ENCODE assay signal across 8 cellular contexts in the genomic region with DNA sequence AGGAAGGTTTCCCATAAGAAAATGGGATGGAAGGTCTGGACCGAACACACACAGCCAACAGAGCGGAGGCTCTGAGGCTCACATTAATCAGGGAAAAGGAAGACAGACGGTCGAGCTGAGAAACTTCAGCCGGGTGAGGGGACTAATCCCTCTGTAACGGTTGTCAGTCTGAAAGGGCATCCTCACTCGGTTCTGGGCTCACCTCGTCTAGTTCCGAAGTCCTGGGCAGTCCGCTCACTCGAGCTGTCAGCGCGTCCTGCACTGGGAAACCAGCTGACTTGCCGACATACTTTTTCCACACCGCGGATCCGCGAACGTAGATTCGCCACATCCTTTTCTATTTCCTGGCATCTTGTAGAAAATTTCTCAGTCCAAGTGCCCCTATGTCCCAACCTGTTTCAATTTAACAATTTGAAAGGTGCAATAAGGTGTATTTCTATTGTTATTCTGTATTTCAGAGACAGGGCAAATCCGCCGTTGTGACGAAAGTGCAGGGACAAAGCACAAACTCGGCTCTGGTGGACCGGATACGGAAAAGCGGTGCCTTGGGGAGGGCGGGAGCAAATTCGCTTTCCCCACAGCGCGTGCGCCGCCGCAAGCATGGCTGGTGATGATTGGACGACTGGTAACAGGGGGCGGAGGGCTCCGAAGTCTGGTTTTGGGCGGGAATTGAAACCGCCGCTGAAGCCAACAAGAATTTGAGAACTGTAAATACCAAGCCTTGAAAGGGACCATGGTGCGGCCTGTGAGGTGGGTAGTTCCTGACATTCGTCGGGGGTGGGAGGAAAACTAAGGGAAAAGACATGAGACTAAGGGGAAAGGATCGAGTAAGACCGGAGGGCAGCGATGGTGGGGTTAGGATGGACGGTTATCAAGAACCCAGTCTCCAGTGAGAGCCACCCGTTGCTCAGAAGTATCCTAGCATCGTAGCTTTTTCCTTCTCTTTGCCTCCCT. TPM values are rescaled to one million over a fixed set of nuclear protein-coding genes. Genes with fewer than 3 reads are reported as not detected.
A peak's percentile ranks its signal among the peaks of the same experiment; 100 is the strongest.
DNase-seq lines count a peak whose midpoint lies in the region; ATAC-seq and TF ChIP-seq lines count a peak whose summit lies in the region.

A gene with protein sequence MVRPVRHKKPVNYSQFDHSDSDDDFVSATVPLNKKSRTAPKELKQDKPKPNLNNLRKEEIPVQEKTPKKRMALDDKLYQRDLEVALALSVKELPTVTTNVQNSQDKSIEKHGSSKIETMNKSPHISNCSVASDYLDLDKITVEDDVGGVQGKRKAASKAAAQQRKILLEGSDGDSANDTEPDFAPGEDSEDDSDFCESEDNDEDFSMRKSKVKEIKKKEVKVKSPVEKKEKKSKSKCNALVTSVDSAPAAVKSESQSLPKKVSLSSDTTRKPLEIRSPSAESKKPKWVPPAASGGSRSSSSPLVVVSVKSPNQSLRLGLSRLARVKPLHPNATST (plus strand): TSS at position 684 of the 954 bp plus-strand sequence. CDS start 50 bp downstream, at position 734.

- CTCF ChIA-PET in activated CD4-positive, alpha-beta memory T cell treated with anti-CD3 and anti-CD28 coated beads for 36 hours (lab: Charles Lee), result interaction anchor here (0.7 to 1.3 kb wide), 3 partner anchors 11 to 118 kb away, joined by 3 to 5 read pairs (median 4); no protein-coding TSS in a partner anchor

- H3K36me3 ChIP-seq in liver (ENCODE audit: control insufficient read depth in 4 of 4, insufficient read depth in 3 of 4, low read depth in 1 of 4, low read length in 3 of 4), result peaks cover 2 to 6% (median 5%) of the 10 kb centered on the region in 4 donors

- intact Hi-C loops in CD14-positive monocyte (cut with micrococcal nuclease) (loop anchor here (10.0 kb wide), 2 partner anchors 214 to 664 kb away; a partner anchor contains a TSS), dorsolateral prefrontal cortex (cut with DNase I) (loop anchor here (2.0 to 10.0 kb wide), 4 partner anchors 64 to 214 kb away; a partner anchor contains a TSS)
- intact Hi-C loops in activated CD4-positive, alpha-beta memory T cell treated with anti-CD3 and anti-CD28 coated beads for 36 hours (cut with micrococcal nuclease), result loop anchor here (1.0 to 10.0 kb wide), 5 partner anchors 32 to 665 kb away; a partner anchor contains a TSS

- ATAC-seq in GM19438 (IDR thresholded peaks at IDR 0.05; ENCODE audit: low read depth, unreplicated experiment) (peak; percentile 84), HG03575 (IDR thresholded peaks at IDR 0.05; ENCODE audit: extremely low read depth, insufficient number of reproducible peaks, low FRiP score, unreplicated experiment) (peak; percentile 44)

- TF ChIP-seq CTCF in CD14-positive monocyte (IDR thresholded peaks at IDR 0.05), result no peak
- peak in 29 of 56 donors; percentile 4 to 57 (median 34) for TF ChIP-seq CTCF in dorsolateral prefrontal cortex (IDR thresholded peaks at IDR 0.05 in 54 of 56, conservative IDR thresholded peaks at IDR 0.05 in 2 of 56; ENCODE audit: low read depth in 1 of 56, partially characterized antibody in 56 of 56)
- no peak for TF ChIP-seq CTCF in liver (IDR thresholded peaks at IDR 0.05; ENCODE audit: low read depth, low read length, missing input control)

- POLR2A ChIA-PET in activated CD4-positive, alpha-beta memory T cell treated with anti-CD3 and anti-CD28 coated beads for 36 hours (lab: Charles Lee), result interaction anchor here (0.8 to 2.1 kb wide), 3 partner anchors 32 to 111 kb away, joined by 3 to 6 read pairs (median 5); a partner anchor contains a TSS

- H3K27me3 ChIP-seq in dorsolateral prefrontal cortex, result no peaks in the 10 kb centered on the region
- H3K27me3 ChIP-seq in liver (ENCODE audit: control insufficient read depth in 4 of 4, insufficient read depth in 4 of 4, low read length in 3 of 4), result no peaks in the 10 kb centered on the region

- H3K27ac Mint-ChIP-seq in CD14-positive monocyte, result peak within 1 kb of the TSS; percentile 94 to 99 (median 98)
- H3K27ac Mint-ChIP-seq in activated CD4-positive, alpha-beta memory T cell treated with anti-CD3 and anti-CD28 coated beads for 36 hours, result peak within 1 kb of the TSS; percentile 98

- H3K27ac ChIP-seq in dorsolateral prefrontal cortex, result peak within 1 kb of the TSS; percentile 71 to 99 (median 96)
- H3K27ac ChIP-seq in liver (ENCODE audit: low read depth in 1 of 2, low read length in 2 of 2), result peak within 1 kb of the TSS; percentile 91 to 97

- peaks cover 23% of the 10 kb centered on the region for H3K4me1 Mint-ChIP-seq in CD14-positive monocyte
- H3K4me1 Mint-ChIP-seq in activated CD4-positive, alpha-beta memory T cell treated with anti-CD3 and anti-CD28 coated beads for 36 hours (ENCODE audit: low read depth), result peaks cover 25% of the 10 kb centered on the region

- H3K4me3 Mint-ChIP-seq in CD14-positive monocyte, result peak within 1 kb of the TSS; percentile 89 to 94
- peak within 1 kb of the TSS; percentile 94 for H3K4me3 Mint-ChIP-seq in activated CD4-positive, alpha-beta memory T cell treated with anti-CD3 and anti-CD28 coated beads for 36 hours

- no peaks in the 10 kb centered on the region for H3K9me3 ChIP-seq in liver (ENCODE audit: control insufficient read depth in 4 of 4, low read length in 3 of 4)

- peak; percentile 96 for DNase-seq in CD14-positive monocyte (ENCODE audit: low spot score)
- peak; percentile 95 for DNase-seq in NCI-H82 treated with DMSO at 0.1 percent for 48 hours (lab: John Stamatoyannopoulos, UW; ENCODE audit: unreplicated experiment)
- DNase-seq in activated CD4-positive, alpha-beta memory T cell treated with anti-CD3 and anti-CD28 coated beads for 36 hours, result peak; percentile 97
- DNase-seq in dorsolateral prefrontal cortex, result peak; percentile 88 to 95 (median 94)
- DNase-seq in stimulated activated CD4-positive, alpha-beta T cell treated with anti-CD3 and anti-CD28 coated beads, Interleukin-4, amount 100 ng/mL, for 24 hours, result peak; percentile 96

- peaks cover 8 to 9% of the 10 kb centered on the region in 2 donors for H3K36me3 Mint-ChIP-seq in CD14-positive monocyte
- peaks cover 14% of the 10 kb centered on the region for H3K36me3 Mint-ChIP-seq in activated CD4-positive, alpha-beta memory T cell treated with anti-CD3 and anti-CD28 coated beads for 36 hours

- WGBS in liver, result under 1% methylated on average over 49 of the region's 49 CpGs

- peak; percentile 5 to 37 for TF ChIP-seq RAD21 in liver (IDR thresholded peaks at IDR 0.05)

- H3K4me1 ChIP-seq in liver (ENCODE audit: control insufficient read depth in 4 of 4, insufficient read depth in 4 of 4, low read length in 3 of 4), result peaks cover 2 to 22% (median 17%) of the 10 kb centered on the region in 4 donors

- peak within 1 kb of the TSS; percentile 51 to 100 (median 88) for H3K4me3 ChIP-seq in dorsolateral prefrontal cortex
- peak within 1 kb of the TSS; percentile 83 to 100 (median 98) for H3K4me3 ChIP-seq in liver (ENCODE audit: low read depth in 1 of 3, low read length in 3 of 3)

- no peaks in the 10 kb centered on the region for H3K27me3 Mint-ChIP-seq in CD14-positive monocyte (ENCODE audit: low read depth in 3 of 3)
- no peaks in the 10 kb centered on the region for H3K27me3 Mint-ChIP-seq in activated CD4-positive, alpha-beta memory T cell treated with anti-CD3 and anti-CD28 coated beads for 36 hours

- peak within 1 kb of the TSS; percentile 97 to 98 for H3K9ac ChIP-seq in liver (ENCODE audit: low read depth in 1 of 2, low read length in 2 of 2)

- H3K9me3 Mint-ChIP-seq in CD14-positive monocyte, result no peaks in the 10 kb centered on the region
- no peaks in the 10 kb centered on the region for H3K9me3 Mint-ChIP-seq in activated CD4-positive, alpha-beta memory T cell treated with anti-CD3 and anti-CD28 coated beads for 36 hours

TF ChIP-seq in liver, 16 proteins besides CTCF, POLR2A, EP300 and RAD21 (continues in another document):
- TF ChIP-seq HNF4G (IDR thresholded peaks at IDR 0.05), result peak; percentile 21
- peak; percentile 97 for TF ChIP-seq YY1 (IDR thresholded peaks at IDR 0.05)
- TF ChIP-seq NR2F2 (IDR thresholded peaks at IDR 0.05), result peak; percentile 27
- TF ChIP-seq RXRA (IDR thresholded peaks at IDR 0.05), result peak; percentile 39 to 41
- TF ChIP-seq SP1 (IDR thresholded peaks at IDR 0.05), result peak; percentile 81
- peak; percentile 51 to 66 for TF ChIP-seq HNF4A (conservative IDR thresholded peaks at IDR 0.05)
- peak; percentile 81 to 82 for TF ChIP-seq EGR1 (IDR thresholded peaks at IDR 0.05; ENCODE audit: low read depth in 2 of 2)
- TF ChIP-seq GABPA (IDR thresholded peaks at IDR 0.05 in 1 of 2, conservative IDR thresholded peaks at IDR 0.05 in 1 of 2), result peak; percentile 94 to 99
- peak; percentile 71 for TF ChIP-seq TAF1 (conservative IDR thresholded peaks at IDR 0.05)
- TF ChIP-seq, protein P1, sequence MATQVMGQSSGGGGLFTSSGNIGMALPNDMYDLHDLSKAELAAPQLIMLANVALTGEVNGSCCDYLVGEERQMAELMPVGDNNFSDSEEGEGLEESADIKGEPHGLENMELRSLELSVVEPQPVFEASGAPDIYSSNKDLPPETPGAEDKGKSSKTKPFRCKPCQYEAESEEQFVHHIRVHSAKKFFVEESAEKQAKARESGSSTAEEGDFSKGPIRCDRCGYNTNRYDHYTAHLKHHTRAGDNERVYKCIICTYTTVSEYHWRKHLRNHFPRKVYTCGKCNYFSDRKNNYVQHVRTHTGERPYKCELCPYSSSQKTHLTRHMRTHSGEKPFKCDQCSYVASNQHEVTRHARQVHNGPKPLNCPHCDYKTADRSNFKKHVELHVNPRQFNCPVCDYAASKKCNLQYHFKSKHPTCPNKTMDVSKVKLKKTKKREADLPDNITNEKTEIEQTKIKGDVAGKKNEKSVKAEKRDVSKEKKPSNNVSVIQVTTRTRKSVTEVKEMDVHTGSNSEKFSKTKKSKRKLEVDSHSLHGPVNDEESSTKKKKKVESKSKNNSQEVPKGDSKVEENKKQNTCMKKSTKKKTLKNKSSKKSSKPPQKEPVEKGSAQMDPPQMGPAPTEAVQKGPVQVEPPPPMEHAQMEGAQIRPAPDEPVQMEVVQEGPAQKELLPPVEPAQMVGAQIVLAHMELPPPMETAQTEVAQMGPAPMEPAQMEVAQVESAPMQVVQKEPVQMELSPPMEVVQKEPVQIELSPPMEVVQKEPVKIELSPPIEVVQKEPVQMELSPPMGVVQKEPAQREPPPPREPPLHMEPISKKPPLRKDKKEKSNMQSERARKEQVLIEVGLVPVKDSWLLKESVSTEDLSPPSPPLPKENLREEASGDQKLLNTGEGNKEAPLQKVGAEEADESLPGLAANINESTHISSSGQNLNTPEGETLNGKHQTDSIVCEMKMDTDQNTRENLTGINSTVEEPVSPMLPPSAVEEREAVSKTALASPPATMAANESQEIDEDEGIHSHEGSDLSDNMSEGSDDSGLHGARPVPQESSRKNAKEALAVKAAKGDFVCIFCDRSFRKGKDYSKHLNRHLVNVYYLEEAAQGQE (IDR thresholded peaks at IDR 0.05), result no peak
- TF ChIP-seq FOXA1 (IDR thresholded peaks at IDR 0.05), result no peak
- TF ChIP-seq FOXA2 (IDR thresholded peaks at IDR 0.05), result no peak

RNA-seq across cellular contexts. Expression of the gene that starts here (rescaled TPM):
- polyA plus RNA-seq in CD14-positive monocyte, result 1 to 10 TPM; 1.0 to 1.4 TPM
- 10 to 100 TPM; 44.6 to 49.7 TPM for total RNA-seq in activated CD4-positive, alpha-beta memory T cell treated with anti-CD3 and anti-CD28 coated beads for 36 hours
- 1 to 10 TPM in 116 of 120 experiments, under 1 TPM in 4; 0.65 to 6.6 (median 2.8) TPM for total RNA-seq in dorsolateral prefrontal cortex
- total RNA-seq in liver, result 10 to 100 TPM in 1 of 2 donors, under 1 TPM in 1; 0.50 to 14.9 TPM
- 1 to 10 TPM; 1.3 TPM for polyA plus RNA-seq in liver

Comparison
In these comparisons a context has a peak if more than half of its experiments do, and no peak if none do; other contexts are left out.
1. Peak in every context shown above with its lines: DNase-seq, ATAC-seq, H3K4me3 ChIP-seq and H3K27ac ChIP-seq.
2. CTCF ChIP-seq: peak in dorsolateral prefrontal cortex (29 of 56); none in CD14-positive monocyte (single experiment) and liver (single experiment).